In the genomic region with DNA sequence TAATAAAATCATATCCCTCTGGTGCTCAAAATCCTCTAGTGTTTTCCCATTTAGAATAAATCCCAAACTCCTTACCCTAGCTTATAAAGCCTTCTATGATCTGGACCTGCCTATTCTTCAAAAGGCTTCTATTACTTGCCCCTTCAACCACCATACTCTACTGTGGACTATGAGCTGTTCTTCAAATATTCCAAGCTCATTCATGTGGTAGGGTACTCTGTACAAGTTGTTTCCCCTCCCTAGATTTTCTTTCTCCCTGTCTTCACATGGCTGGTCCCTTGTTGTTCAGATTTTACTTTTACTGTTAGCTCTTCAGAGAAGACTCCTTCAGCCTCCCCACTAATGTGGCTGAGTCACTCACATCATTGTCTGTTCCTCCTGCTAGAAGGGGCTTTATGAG, we compare ENCODE assay signal across 29 cellular contexts.
DNase-seq lines count a peak whose midpoint lies in the region; ATAC-seq, FAIRE-seq and TF ChIP-seq lines count a peak whose summit lies in the region.
"Had no signal": no experiment of that assay in that cellular context is flagged by ENCODE, and none has a peak within 500 bp of the region (broad histone marks: within the 10 kb centered on the region; RNA-seq: fewer than 3 reads in every experiment).

No MANE protein-coding gene starts in this region.

- DNase-seq in activated CD4-positive, alpha-beta T cell treated with anti-CD3 and anti-CD28 coated beads, Interleukin-2, amount 10 ng/mL, durations not matched to agents 24 days and 14 days, result peak; percentile 23
- DNase-seq in activated CD4-positive, alpha-beta T cell treated with anti-CD3 and anti-CD28 coated beads, Interleukin-2, amount 50 U/mL, for 1 hour, result no peak
- DNase-seq in glomerular visceral epithelial cell (ENCODE audit: extremely low spot score), result peak; percentile 25
- DNase-seq in neural crest cell (ENCODE audit: low read depth, low spot score), result no peak
- no peak for DNase-seq in upper lobe of right lung
- DNase-seq in NCI-H1417 (lab: John Stamatoyannopoulos, UW), result no peak
- DNase-seq in H54 (ENCODE audit: insufficient read length, low spot score), result no peak
- DNase-seq in activated CD8-positive, alpha-beta memory T cell treated with anti-CD3 and anti-CD28 coated beads, Interleukin-2, amount 10 ng/mL, durations not matched to agents 7 days and 5 days, result no peak
- DNase-seq: 8988T; activated CD4-positive, alpha-beta T cell treated with anti-CD3 and anti-CD28 coated beads, Interleukin-2, amount 10 ng/mL, durations not matched to agents 7 days and 5 days; activated naive CD4-positive, alpha-beta T cell treated with Interleukin-2 at 50 U/mL for 16 hours; CD4-positive, alpha-beta T cell; EL; heart left ventricle; midbrain; NCI-H1105; NCI-H2029 treated with DMSO at 0.1 percent for 48 hours; NCI-H2227 treated with DMSO at 0.1 percent for 48 hours; NCI-H526 treated with DMSO at 0.1 percent for 48 hours; Peyer's patch; right lobe of liver; SHP77 treated with DMSO at 0.1 percent for 48 hours; stimulated activated CD4-positive, alpha-beta T cell treated with anti-CD3 and anti-CD28 coated beads, Interleukin-15, amount 100 ng/mL, for 24 hours; stimulated activated naive B cell treated with anti-CD40 and anti-IgM and Interleukin-4, amounts not matched to agents 10 μg/mL and 1 μg/mL and 100 μg/mL, for 72 hours; uterus had no signal

- ATAC-seq in upper lobe of right lung, result no peak
- ATAC-seq in activated CD8-positive, alpha-beta memory T cell treated with anti-CD3 and anti-CD28 coated beads, Interleukin-2, amount 10 ng/mL, durations not matched to agents 7 days and 5 days, result no peak
- ATAC-seq: left lobe of liver; natural killer cell treated with Interleukin-12 subunit alpha and Interleukin-12 subunit beta and Interleukin-15 and Interleukin-18, amount 100 ng/mL, for 72 hours; stimulated activated naive B cell treated with anti-CD40 and anti-IgM and Interleukin-4, amounts not matched to agents 10 μg/mL and 1 μg/mL and 100 μg/mL, for 72 hours had no signal

- no peaks in the 10 kb centered on the region for H3K36me3 ChIP-seq in upper lobe of right lung
- H3K36me3 ChIP-seq: heart left ventricle, Peyer's patch, right lobe of liver, uterus had no signal

- TF ChIP-seq CTCF in neural crest cell (conservative IDR thresholded peaks at IDR 0.05), result no peak
- no peak for TF ChIP-seq CTCF in upper lobe of right lung (IDR thresholded peaks at IDR 0.05)

- no peaks in the 10 kb centered on the region for H3K27me3 ChIP-seq in upper lobe of right lung
- H3K27me3 ChIP-seq: heart left ventricle, Peyer's patch, right lobe of liver, uterus had no signal

- CTCF ChIA-PET in activated CD8-positive, alpha-beta memory T cell treated with anti-CD3 and anti-CD28 coated beads, Interleukin-2, amount 10 ng/mL, durations not matched to agents 7 days and 5 days (lab: Charles Lee), result interaction anchor here (0.7 kb wide), 1 partner anchor 10 kb away, joined by 3 read pairs; no protein-coding TSS in a partner anchor

- peaks cover 41% of the 10 kb centered on the region for H3K4me1 ChIP-seq in upper lobe of right lung
- H3K4me1 ChIP-seq: Peyer's patch, right lobe of liver, uterus had no signal

- H3K9me3 ChIP-seq in upper lobe of right lung, result no peaks in the 10 kb centered on the region
- H3K9me3 ChIP-seq: heart left ventricle, Peyer's patch, right lobe of liver, uterus had no signal

- intact Hi-C loops in activated CD4-positive, alpha-beta T cell treated with anti-CD3 and anti-CD28 coated beads, Interleukin-2, amount 10 ng/mL, durations not matched to agents 24 days and 14 days (cut with micrococcal nuclease), result loop anchor here (10.0 kb wide), 1 partner anchor 97 kb away; no protein-coding TSS in a partner anchor
- intact Hi-C loops in upper lobe of right lung (cut with DNase I), result no loop called here

- H3K9me3 Mint-ChIP-seq in activated CD4-positive, alpha-beta T cell treated with anti-CD3 and anti-CD28 coated beads, Interleukin-2, amount 10 ng/mL, durations not matched to agents 24 days and 14 days, result no peaks in the 10 kb centered on the region
- H3K9me3 Mint-ChIP-seq in neural crest cell, result peaks cover 5% of the 10 kb centered on the region
- H3K9me3 Mint-ChIP-seq in activated CD8-positive, alpha-beta memory T cell treated with anti-CD3 and anti-CD28 coated beads, Interleukin-2, amount 10 ng/mL, durations not matched to agents 7 days and 5 days (ENCODE audit: low read depth), result no peaks in the 10 kb centered on the region
- H3K9me3 Mint-ChIP-seq: activated CD4-positive, alpha-beta T cell treated with anti-CD3 and anti-CD28 coated beads, Interleukin-2, amount 10 ng/mL, durations not matched to agents 7 days and 5 days; CD4-positive, alpha-beta T cell; stimulated activated naive B cell treated with anti-CD40 and anti-IgM and Interleukin-4, amounts not matched to agents 10 μg/mL and 1 μg/mL and 100 μg/mL, for 72 hours had no signal

- H3K4me3 ChIP-seq in upper lobe of right lung, result no peak overlapping the region
- H3K4me3 ChIP-seq: heart left ventricle, Peyer's patch, right lobe of liver, uterus had no signal

- no peak overlapping the region for H3K4me3 Mint-ChIP-seq in activated CD4-positive, alpha-beta T cell treated with anti-CD3 and anti-CD28 coated beads, Interleukin-2, amount 10 ng/mL, durations not matched to agents 24 days and 14 days
- H3K4me3 Mint-ChIP-seq in neural crest cell, result no peak overlapping the region
- no peak overlapping the region for H3K4me3 Mint-ChIP-seq in activated CD8-positive, alpha-beta memory T cell treated with anti-CD3 and anti-CD28 coated beads, Interleukin-2, amount 10 ng/mL, durations not matched to agents 7 days and 5 days
- H3K4me3 Mint-ChIP-seq: activated CD4-positive, alpha-beta T cell treated with anti-CD3 and anti-CD28 coated beads, Interleukin-2, amount 10 ng/mL, durations not matched to agents 7 days and 5 days; CD4-positive, alpha-beta T cell; natural killer cell treated with Interleukin-12 subunit alpha and Interleukin-12 subunit beta and Interleukin-15 and Interleukin-18, amount 100 ng/mL, for 72 hours; stimulated activated naive B cell treated with anti-CD40 and anti-IgM and Interleukin-4, amounts not matched to agents 10 μg/mL and 1 μg/mL and 100 μg/mL, for 72 hours had no signal

- peaks cover 3% of the 10 kb centered on the region for H3K4me1 Mint-ChIP-seq in activated CD4-positive, alpha-beta T cell treated with anti-CD3 and anti-CD28 coated beads, Interleukin-2, amount 10 ng/mL, durations not matched to agents 24 days and 14 days
- H3K4me1 Mint-ChIP-seq in neural crest cell, result peaks cover 40% of the 10 kb centered on the region
- H3K4me1 Mint-ChIP-seq in activated CD8-positive, alpha-beta memory T cell treated with anti-CD3 and anti-CD28 coated beads, Interleukin-2, amount 10 ng/mL, durations not matched to agents 7 days and 5 days, result no peaks in the 10 kb centered on the region
- H3K4me1 Mint-ChIP-seq: activated CD4-positive, alpha-beta T cell treated with anti-CD3 and anti-CD28 coated beads, Interleukin-2, amount 10 ng/mL, durations not matched to agents 7 days and 5 days had no signal

- H3K27ac Mint-ChIP-seq in activated CD4-positive, alpha-beta T cell treated with anti-CD3 and anti-CD28 coated beads, Interleukin-2, amount 10 ng/mL, durations not matched to agents 24 days and 14 days, result no peak overlapping the region
- H3K27ac Mint-ChIP-seq in neural crest cell (ENCODE audit: unreplicated experiment), result peak overlapping the region; percentile 46
- no peak overlapping the region for H3K27ac Mint-ChIP-seq in activated CD8-positive, alpha-beta memory T cell treated with anti-CD3 and anti-CD28 coated beads, Interleukin-2, amount 10 ng/mL, durations not matched to agents 7 days and 5 days
- H3K27ac Mint-ChIP-seq: activated CD4-positive, alpha-beta T cell treated with anti-CD3 and anti-CD28 coated beads, Interleukin-2, amount 10 ng/mL, durations not matched to agents 7 days and 5 days; CD4-positive, alpha-beta T cell; natural killer cell treated with Interleukin-12 subunit alpha and Interleukin-12 subunit beta and Interleukin-15 and Interleukin-18, amount 100 ng/mL, for 72 hours; stimulated activated naive B cell treated with anti-CD40 and anti-IgM and Interleukin-4, amounts not matched to agents 10 μg/mL and 1 μg/mL and 100 μg/mL, for 72 hours had no signal

- H3K27ac ChIP-seq in upper lobe of right lung, result peak overlapping the region; percentile 78
- H3K27ac ChIP-seq: epithelial cell of prostate, Peyer's patch, right lobe of liver had no signal

- no peak for TF ChIP-seq POLR2A in H54 (IDR thresholded peaks at IDR 0.05; ENCODE audit: low read depth, low read length)

- H3K36me3 Mint-ChIP-seq in activated CD4-positive, alpha-beta T cell treated with anti-CD3 and anti-CD28 coated beads, Interleukin-2, amount 10 ng/mL, durations not matched to agents 24 days and 14 days (ENCODE audit: low read depth), result no peaks in the 10 kb centered on the region
- H3K36me3 Mint-ChIP-seq in neural crest cell (ENCODE audit: low read depth), result no peaks in the 10 kb centered on the region
- H3K36me3 Mint-ChIP-seq in activated CD8-positive, alpha-beta memory T cell treated with anti-CD3 and anti-CD28 coated beads, Interleukin-2, amount 10 ng/mL, durations not matched to agents 7 days and 5 days, result no peaks in the 10 kb centered on the region
- H3K36me3 Mint-ChIP-seq: natural killer cell treated with Interleukin-12 subunit alpha and Interleukin-12 subunit beta and Interleukin-15 and Interleukin-18, amount 100 ng/mL, for 72 hours; stimulated activated naive B cell treated with anti-CD40 and anti-IgM and Interleukin-4, amounts not matched to agents 10 μg/mL and 1 μg/mL and 100 μg/mL, for 72 hours had no signal

- peaks cover 2% of the 10 kb centered on the region for H3K27me3 Mint-ChIP-seq in activated CD4-positive, alpha-beta T cell treated with anti-CD3 and anti-CD28 coated beads, Interleukin-2, amount 10 ng/mL, durations not matched to agents 24 days and 14 days
- no peaks in the 10 kb centered on the region for H3K27me3 Mint-ChIP-seq in neural crest cell (ENCODE audit: low read depth)
- H3K27me3 Mint-ChIP-seq in activated CD8-positive, alpha-beta memory T cell treated with anti-CD3 and anti-CD28 coated beads, Interleukin-2, amount 10 ng/mL, durations not matched to agents 7 days and 5 days, result no peaks in the 10 kb centered on the region
- H3K27me3 Mint-ChIP-seq: CD4-positive, alpha-beta T cell; natural killer cell treated with Interleukin-12 subunit alpha and Interleukin-12 subunit beta and Interleukin-15 and Interleukin-18, amount 100 ng/mL, for 72 hours; stimulated activated naive B cell treated with anti-CD40 and anti-IgM and Interleukin-4, amounts not matched to agents 10 μg/mL and 1 μg/mL and 100 μg/mL, for 72 hours had no signal

- no peak for FAIRE-seq in H54 (lab: Jason Lieb, UNC)
- FAIRE-seq: GM12891 had no signal

Comparison
In these comparisons a context has a peak if more than half of its experiments do, and no peak if none do; other contexts are left out.
1. DNase-seq: peak in activated CD4-positive, alpha-beta T cell treated with anti-CD3 and anti-CD28 coated beads, Interleukin-2, amount 10 ng/mL, durations not matched to agents 24 days and 14 days (single experiment) and glomerular visceral epithelial cell (single experiment); none in activated CD4-positive, alpha-beta T cell treated with anti-CD3 and anti-CD28 coated beads, Interleukin-2, amount 50 U/mL, for 1 hour (single experiment), neural crest cell (single experiment), upper lobe of right lung (single experiment), NCI-H1417 (0 of 3), H54 (single experiment) and activated CD8-positive, alpha-beta memory T cell treated with anti-CD3 and anti-CD28 coated beads, Interleukin-2, amount 10 ng/mL, durations not matched to agents 7 days and 5 days (single experiment).